ENCODE assay signal across 8 cellular contexts in genomic region chr5:129115680-129116079, GRCh38.
"Had no signal": no experiment of that assay in that cellular context is flagged by ENCODE, and none has a peak within 500 bp of the region (broad histone marks: within the 10 kb centered on the region; RNA-seq: fewer than 3 reads in every experiment).

No MANE protein-coding gene starts in this region.

- ATAC-seq: HCT116 had no signal

- FAIRE-seq: HTR-8/SVneo had no signal

- H3K9me3 ChIP-seq: HAP-1 had no signal

- DNase-seq: GOT3, H7, HFFc6, KBM-7 had no signal

- H3K9me3 Mint-ChIP-seq: HFFc6, IgD-negative memory B cell had no signal

- H3K27ac Mint-ChIP-seq: HFFc6 had no signal

- H3K4me3 ChIP-seq: HAP-1 had no signal

- H3K27me3 Mint-ChIP-seq: IgD-negative memory B cell had no signal

- H3K4me3 Mint-ChIP-seq: HFFc6, IgD-negative memory B cell had no signal

- H3K4me1 ChIP-seq: HAP-1 had no signal
